8 cellular contexts compared by ENCODE assay signal in genomic region chr15:58331903-58332675, GRCh38.
A peak's percentile ranks its signal among the peaks of the same experiment; 100 is the strongest.
DNase-seq lines count a peak whose midpoint lies in the region; ATAC-seq and TF ChIP-seq lines count a peak whose summit lies in the region.

No MANE protein-coding gene starts in this region.

- peaks cover 9% of the 10 kb centered on the region for H3K27me3 Mint-ChIP-seq in GM23338 (ENCODE audit: insufficient read depth, low read depth, poor library complexity)
- H3K27me3 Mint-ChIP-seq in activated naive CD4-positive, alpha-beta T cell treated with anti-CD3 and anti-CD28 coated beads, Interleukin-2, amount 10 ng/mL, durations not matched to agents 7 days and 5 days, result peaks cover 8% of the 10 kb centered on the region

- WGBS in suprapubic skin, result 14% methylated on average over 8 of the region's 8 CpGs

- H3K4me3 Mint-ChIP-seq in GM23338, result no peak overlapping the region
- H3K4me3 Mint-ChIP-seq in activated naive CD4-positive, alpha-beta T cell treated with anti-CD3 and anti-CD28 coated beads, Interleukin-2, amount 10 ng/mL, durations not matched to agents 7 days and 5 days, result no peak overlapping the region

- peak overlapping the region; percentile 54; the same call in 1 of the 2 replicates for H3K4me2 ChIP-seq in GM23338
- peak overlapping the region; percentile 73 for H3K4me2 ChIP-seq in MM.1S (ENCODE audit: low read depth, low read length)
- peak overlapping the region; percentile 72 for H3K4me2 ChIP-seq in osteoblast (ENCODE audit: insufficient read depth, low read length)

- H2AFZ ChIP-seq in GM23338 (peak overlapping the region; percentile 38), MM.1S (ENCODE audit: low read length) (peak overlapping the region; percentile 13), osteoblast (ENCODE audit: low read length) (peak overlapping the region; percentile 59)

- no peak overlapping the region; the same call in 1 of the 2 replicates for H3K27ac ChIP-seq in GM23338 (ENCODE audit: low read depth)
- peak overlapping the region; percentile 88 for H3K27ac ChIP-seq in MM.1S (ENCODE audit: low read length)
- H3K27ac ChIP-seq in osteoblast (ENCODE audit: low read depth, low read length), result peak overlapping the region; percentile 92
- peak overlapping the region; percentile 91 for H3K27ac ChIP-seq in suprapubic skin

- no peaks in the 10 kb centered on the region for H3K36me3 ChIP-seq in GM23338 (ENCODE audit: insufficient read depth)
- no peaks in the 10 kb centered on the region for H3K36me3 ChIP-seq in MM.1S (replicated peaks; ENCODE audit: insufficient read depth, low read length)
- H3K36me3 ChIP-seq in osteoblast (ENCODE audit: insufficient read depth, low read length), result no peaks in the 10 kb centered on the region
- no peaks in the 10 kb centered on the region for H3K36me3 ChIP-seq in suprapubic skin

- H3K9me3 ChIP-seq in MM.1S (replicated peaks; ENCODE audit: insufficient read depth, low read length) (no peaks in the 10 kb centered on the region), osteoblast (ENCODE audit: low read depth, low read length) (no peaks in the 10 kb centered on the region), suprapubic skin (no peaks in the 10 kb centered on the region)

- peak; percentile 92 for DNase-seq in DMS 273 treated with DMSO at 0.1 percent for 48 hours (lab: John Stamatoyannopoulos, UW)
- peak; percentile 54 for DNase-seq in GM23338 (ENCODE audit: low spot score)
- peak; percentile 73 for DNase-seq in MM.1S
- DNase-seq in SK-MEL-5 (ENCODE audit: low read depth, low spot score), result peak; percentile 85
- DNase-seq in activated naive CD4-positive, alpha-beta T cell treated with anti-CD3 and anti-CD28 coated beads, Interleukin-2, amount 10 ng/mL, durations not matched to agents 7 days and 5 days, result peak; percentile 80
- DNase-seq in glomerular endothelial cell (ENCODE audit: extremely low read depth, low read depth, low spot score), result peak; percentile 60
- DNase-seq in osteoblast (ENCODE audit: insufficient read length, low spot score, missing footprints), result peak; percentile 65
- peak; percentile 95 to 97 for DNase-seq in suprapubic skin (ENCODE audit: low spot score in 2 of 2)

- no peak for TF ChIP-seq EP300 in suprapubic skin (IDR thresholded peaks at IDR 0.05)

- peaks cover 6% of the 10 kb centered on the region; the same call in 2 of the 3 replicates for H3K9me3 Mint-ChIP-seq in GM23338
- peaks cover under 1% of the 10 kb centered on the region for H3K9me3 Mint-ChIP-seq in activated naive CD4-positive, alpha-beta T cell treated with anti-CD3 and anti-CD28 coated beads, Interleukin-2, amount 10 ng/mL, durations not matched to agents 7 days and 5 days

- no peaks in the 10 kb centered on the region; the same call in 2 of the 3 replicates for H3K36me3 Mint-ChIP-seq in GM23338 (ENCODE audit: low read depth)
- peaks cover under 1% of the 10 kb centered on the region for H3K36me3 Mint-ChIP-seq in activated naive CD4-positive, alpha-beta T cell treated with anti-CD3 and anti-CD28 coated beads, Interleukin-2, amount 10 ng/mL, durations not matched to agents 7 days and 5 days

- CTCF ChIA-PET in activated naive CD4-positive, alpha-beta T cell treated with anti-CD3 and anti-CD28 coated beads, Interleukin-2, amount 10 ng/mL, durations not matched to agents 7 days and 5 days (lab: Charles Lee), result interaction anchor here (1.2 kb wide), 1 partner anchor 38 kb away, joined by 3 read pairs; no protein-coding TSS in a partner anchor

- H3K9me2 ChIP-seq in GM23338 (ENCODE audit: insufficient read depth) (0 out of 2 replicates have a peak, but pooled peaks cover 2% of the 10 kb centered on the region), MM.1S (replicated peaks; ENCODE audit: insufficient read depth, low read length) (no peaks in the 10 kb centered on the region)

- no peaks in the 10 kb centered on the region for H4K20me1 ChIP-seq in GM23338 (replicated peaks; ENCODE audit: insufficient read depth)
- no peaks in the 10 kb centered on the region for H4K20me1 ChIP-seq in MM.1S (ENCODE audit: insufficient read depth, low read length)
- H4K20me1 ChIP-seq in osteoblast (ENCODE audit: insufficient read depth, low read length), result no peaks in the 10 kb centered on the region

- peak; percentile 73 for ATAC-seq in GM23338

- in situ Hi-C loops in SK-MEL-5 (cut with HindIII; ENCODE audit: low pct_unique_long_range_greater_than_20kb, low sequenced_read_pairs), result no loop called here

- H3K4me3 ChIP-seq in GM23338 (no peak overlapping the region), MM.1S (ENCODE audit: low read length) (peak overlapping the region; percentile 9; the same call in 1 of the 2 replicates), osteoblast (ENCODE audit: insufficient read depth, low read length) (peak overlapping the region; percentile 14), suprapubic skin (no peak overlapping the region)

- H3K4me1 ChIP-seq in GM23338 (ENCODE audit: insufficient read depth) (peaks cover 33% of the 10 kb centered on the region), MM.1S (ENCODE audit: low read length) (peaks cover 29% of the 10 kb centered on the region), osteoblast (ENCODE audit: insufficient read depth, low read length) (peaks cover 27% of the 10 kb centered on the region), suprapubic skin (peaks cover 43% of the 10 kb centered on the region)

- TF ChIP-seq CTCF in GM23338 (conservative IDR thresholded peaks at IDR 0.05; ENCODE audit: low read depth in 2 of 2) (no peak), MM.1S (IDR thresholded peaks at IDR 0.05; ENCODE audit: low read length) (no peak), osteoblast (IDR thresholded peaks at IDR 0.05; ENCODE audit: extremely low read depth, low read depth, low read length) (no peak), suprapubic skin (IDR thresholded peaks at IDR 0.05) (no peak)

- H3K79me2 ChIP-seq in GM23338 (replicated peaks; ENCODE audit: insufficient read depth), result no peaks in the 10 kb centered on the region
- H3K79me2 ChIP-seq in MM.1S (ENCODE audit: low read length), result no peaks in the 10 kb centered on the region
- H3K79me2 ChIP-seq in osteoblast (ENCODE audit: insufficient read depth, low read length), result no peaks in the 10 kb centered on the region

- H3K27me3 ChIP-seq in GM23338 (ENCODE audit: insufficient read depth) (no peaks in the 10 kb centered on the region), MM.1S (replicated peaks; ENCODE audit: insufficient read depth, low read length) (no peaks in the 10 kb centered on the region), osteoblast (ENCODE audit: insufficient read depth, low read length) (no peaks in the 10 kb centered on the region), suprapubic skin (no peaks in the 10 kb centered on the region)

- H3K4me1 Mint-ChIP-seq in GM23338, result peaks cover 36% of the 10 kb centered on the region
- peaks cover 31% of the 10 kb centered on the region for H3K4me1 Mint-ChIP-seq in activated naive CD4-positive, alpha-beta T cell treated with anti-CD3 and anti-CD28 coated beads, Interleukin-2, amount 10 ng/mL, durations not matched to agents 7 days and 5 days

- peak overlapping the region; percentile 83 for H3K27ac Mint-ChIP-seq in GM23338
- peak overlapping the region; percentile 78 for H3K27ac Mint-ChIP-seq in activated naive CD4-positive, alpha-beta T cell treated with anti-CD3 and anti-CD28 coated beads, Interleukin-2, amount 10 ng/mL, durations not matched to agents 7 days and 5 days

- H3K9ac ChIP-seq in MM.1S (ENCODE audit: low read length), result peak overlapping the region; percentile 50

- no peaks in the 10 kb centered on the region for H3F3A ChIP-seq in GM23338 (replicated peaks; ENCODE audit: low read depth)
- peaks cover 20% of the 10 kb centered on the region for H3F3A ChIP-seq in MM.1S (ENCODE audit: insufficient read depth, low read length)

- peak in 1 of 2 donors; percentile 43 for TF ChIP-seq POLR2A in suprapubic skin (IDR thresholded peaks at IDR 0.05)

TF ChIP-seq in GM23338, 12 proteins besides CTCF, POLR2A, EP300 and RAD21:
- TF ChIP-seq ZNF114 (CRISPR knock-in tag; IDR thresholded peaks at IDR 0.05) (no peak), CREB1 (CRISPR knock-in tag; IDR thresholded peaks at IDR 0.05; ENCODE audit: low read depth) (0 out of 2 replicates have a peak, but pooled peaks have one; percentile 10), EZH2 (IDR thresholded peaks at IDR 0.05; ENCODE audit: low read depth, unreplicated experiment) (no peak), NANOG (IDR thresholded peaks at IDR 0.05; ENCODE audit: borderline replicate concordance) (no peak)

Comparison
In these comparisons a context has a peak if more than half of its experiments do, and no peak if none do; other contexts are left out.
1. H3K4me3 ChIP-seq: peak in MM.1S (single experiment) and osteoblast (single experiment); none in GM23338 (single experiment) and suprapubic skin (single experiment).
2. Peak in every context shown above with its lines, with median percentiles within 50 percentile points of each other: DNase-seq, H2AFZ ChIP-seq and H3K4me2 ChIP-seq.